In the genomic region with DNA sequence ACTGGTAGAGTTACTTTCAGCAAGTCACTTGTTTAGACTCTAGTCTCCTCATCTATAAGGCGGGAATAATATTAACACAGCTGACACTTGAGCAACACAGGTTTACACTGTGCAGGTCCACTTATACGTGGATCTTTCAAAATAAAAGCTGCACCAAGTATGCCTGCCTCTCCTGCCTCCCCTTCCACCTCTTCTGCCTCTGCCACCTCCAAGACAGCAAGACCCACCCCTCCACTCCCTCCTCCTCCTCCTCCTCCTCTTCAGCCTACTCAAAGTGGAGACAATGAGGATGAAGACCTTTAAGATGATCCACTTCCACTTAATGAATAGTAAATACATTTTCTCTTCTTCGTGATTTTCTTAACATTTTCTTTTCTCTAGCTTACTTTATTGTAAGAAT, we compare ENCODE assay signal across 1 cellular context.
TF ChIP-seq lines count a peak whose summit lies in the region.

No MANE protein-coding gene starts in this region.

TF ChIP-seq in HEK293, 187 proteins besides CTCF, POLR2A, EP300 and RAD21 (continued from another document):
- TF ChIP-seq, protein P1, sequence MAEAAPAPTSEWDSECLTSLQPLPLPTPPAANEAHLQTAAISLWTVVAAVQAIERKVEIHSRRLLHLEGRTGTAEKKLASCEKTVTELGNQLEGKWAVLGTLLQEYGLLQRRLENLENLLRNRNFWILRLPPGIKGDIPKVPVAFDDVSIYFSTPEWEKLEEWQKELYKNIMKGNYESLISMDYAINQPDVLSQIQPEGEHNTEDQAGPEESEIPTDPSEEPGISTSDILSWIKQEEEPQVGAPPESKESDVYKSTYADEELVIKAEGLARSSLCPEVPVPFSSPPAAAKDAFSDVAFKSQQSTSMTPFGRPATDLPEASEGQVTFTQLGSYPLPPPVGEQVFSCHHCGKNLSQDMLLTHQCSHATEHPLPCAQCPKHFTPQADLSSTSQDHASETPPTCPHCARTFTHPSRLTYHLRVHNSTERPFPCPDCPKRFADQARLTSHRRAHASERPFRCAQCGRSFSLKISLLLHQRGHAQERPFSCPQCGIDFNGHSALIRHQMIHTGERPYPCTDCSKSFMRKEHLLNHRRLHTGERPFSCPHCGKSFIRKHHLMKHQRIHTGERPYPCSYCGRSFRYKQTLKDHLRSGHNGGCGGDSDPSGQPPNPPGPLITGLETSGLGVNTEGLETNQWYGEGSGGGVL (tag by site-specific recombination; IDR thresholded peaks at IDR 0.05) = 0 out of 2 replicates have a peak, but pooled peaks have one; percentile 14
- peak; percentile 35; the same call in 1 of the 2 replicates for TF ChIP-seq ZFHX2 (tag by site-specific recombination; conservative IDR thresholded peaks at IDR 0.05)
